ENCODE assay signal across 23 cellular contexts in the genomic region with DNA sequence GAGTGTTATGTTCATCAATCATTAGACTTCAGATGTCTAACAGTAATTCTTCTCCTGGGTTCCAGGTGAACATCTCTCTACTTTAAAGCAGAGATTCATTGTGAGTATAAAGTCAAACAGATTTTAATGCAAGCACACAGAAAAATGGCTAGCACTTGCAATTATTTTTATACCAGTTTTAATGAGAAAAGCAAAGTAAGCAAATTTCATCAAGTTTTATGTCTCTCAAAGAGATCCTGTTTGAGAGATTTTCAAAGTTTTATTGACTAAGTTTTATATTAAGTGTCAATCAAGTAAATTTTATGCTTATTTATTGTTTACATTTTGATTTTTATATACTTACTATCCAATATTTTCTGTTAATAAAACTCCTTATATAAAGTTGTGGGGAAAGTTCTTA.
DNase-seq lines count a peak whose midpoint lies in the region; ATAC-seq, FAIRE-seq and TF ChIP-seq lines count a peak whose summit lies in the region.
"Had no signal": no experiment of that assay in that cellular context is flagged by ENCODE, and none has a peak within 500 bp of the region (broad histone marks: within the 10 kb centered on the region; RNA-seq: fewer than 3 reads in every experiment).

No MANE protein-coding gene starts in this region.

- H3K27ac Mint-ChIP-seq in immature natural killer cell, result no peak overlapping the region
- H3K27ac Mint-ChIP-seq: B cell; CD4-positive, CD25-positive, alpha-beta regulatory T cell; CD8-positive, alpha-beta T cell had no signal

- DNase-seq in HCT116 (ENCODE audit: low read depth, low spot score) (no peak), K562 (ENCODE audit: extremely low read depth in 1 of 4, low spot score in 3 of 4) (no peak), small intestine (no peak), immature natural killer cell (no peak), right cardiac atrium (no peak), SIG-M5 treated with dmso at 0.1 percent for 504 hours (lab: John Stamatoyannopoulos, UW; ENCODE audit: unreplicated experiment) (no peak)
- DNase-seq: 8988T; Caco-2; CD4-positive, CD25-positive, alpha-beta regulatory T cell; CD8-positive, alpha-beta T cell; DMS153; DND-41; GDM1; GM23248; H7; HCEC 1CT had no signal

- H3K27ac ChIP-seq in HCT116 (ENCODE audit: low read depth, low read length) (no peak overlapping the region), K562 (ENCODE audit: extremely low read depth, low read depth, low read length) (no peak overlapping the region), small intestine (ENCODE audit: low read depth in 1 of 2, low read length in 1 of 2) (no peak overlapping the region), right cardiac atrium (ENCODE audit: low read length) (no peak overlapping the region)
- H3K27ac ChIP-seq: BLaER1, C4-2B, GM23248 had no signal

- in situ Hi-C loops in K562 (cut with MboI), result no loop called here

- H3K27me3 Mint-ChIP-seq in immature natural killer cell (ENCODE audit: low read depth in 3 of 3), result peaks cover 0 to 2% (median 0%) of the 10 kb centered on the region in 3 donors
- H3K27me3 Mint-ChIP-seq: B cell; CD4-positive, CD25-positive, alpha-beta regulatory T cell had no signal

- CTCF ChIA-PET in HCT116 (lab: Charles Lee) (no interaction called here), K562 (lab: Yijun Ruan, JAX; ENCODE audit: low intra/inter-chr PET ratio) (no interaction called here)

- no peaks in the 10 kb centered on the region for H3K4me1 Mint-ChIP-seq in immature natural killer cell
- H3K4me1 Mint-ChIP-seq: B cell; CD4-positive, CD25-positive, alpha-beta regulatory T cell had no signal

- H2AFZ ChIP-seq in HCT116 (ENCODE audit: low read depth, low read length, poor library complexity, severe bottlenecking) (peak overlapping the region; percentile 34), K562 (ENCODE audit: low read depth, low read length) (no peak overlapping the region)
- H2AFZ ChIP-seq: GM23248 had no signal

- H3K4me3 Mint-ChIP-seq in immature natural killer cell, result no peak overlapping the region
- H3K4me3 Mint-ChIP-seq: B cell; CD4-positive, CD25-positive, alpha-beta regulatory T cell; CD8-positive, alpha-beta T cell had no signal

- BruUV-seq in HCT116 (replicated peaks; lab: Mats Ljungman, UMichigan) (no TSS peak), K562 (replicated peaks; lab: Mats Ljungman, UMichigan) (no TSS peak)

- peaks cover 7 to 44% (median 26%) of the 10 kb centered on the region in 6 donors for H3K9me3 Mint-ChIP-seq in immature natural killer cell

- H3K36me3 ChIP-seq in HCT116 (ENCODE audit: control insufficient read depth in 1 of 2, insufficient read depth in 2 of 2, low read length in 2 of 2) (no peaks in the 10 kb centered on the region), K562 (ENCODE audit: control insufficient read depth, insufficient read depth, low read length) (no peaks in the 10 kb centered on the region), small intestine (ENCODE audit: control insufficient read depth in 2 of 2, insufficient read depth in 2 of 2, low read length in 2 of 2) (no peaks in the 10 kb centered on the region)
- H3K36me3 ChIP-seq: BLaER1 had no signal

- no peak for TF ChIP-seq CTCF in HCT116 (IDR thresholded peaks at IDR 0.05 in 2 of 3, conservative IDR thresholded peaks at IDR 0.05 in 1 of 3; ENCODE audit: borderline replicate concordance in 1 of 3, insufficient read depth in 1 of 3, low read depth in 2 of 3, low read length in 2 of 3)
- TF ChIP-seq CTCF in K562 (IDR thresholded peaks at IDR 0.05 in 2 of 3, conservative IDR thresholded peaks at IDR 0.05 in 1 of 3; ENCODE audit: insufficient read depth in 2 of 3, low read depth in 1 of 3, low read length in 3 of 3), result no peak

- H3K9me3 ChIP-seq in HCT116 (ENCODE audit: control insufficient read depth in 1 of 2, insufficient read depth in 1 of 2, low read depth in 1 of 2, low read length in 2 of 2) (peaks cover 0 to 5% of the 10 kb centered on the region in 2 experiments; a peak in 2 of 4 replicates), K562 (replicated peaks; ENCODE audit: control insufficient read depth, insufficient read depth, low read depth, low read length) (0 out of 2 replicates have a peak, but pooled peaks cover 1% of the 10 kb centered on the region), small intestine (ENCODE audit: control insufficient read depth, low read depth) (no peaks in the 10 kb centered on the region), right cardiac atrium (ENCODE audit: control insufficient read depth, low read length) (no peaks in the 10 kb centered on the region)
- H3K9me3 ChIP-seq: Caco-2 had no signal

- no peak overlapping the region for H3K4me3 ChIP-seq in HCT116 (replicated peaks in 1 of 2; ENCODE audit: low read depth in 1 of 2, low read length in 2 of 2)
- H3K4me3 ChIP-seq in K562, result no peak overlapping the region
- no peak overlapping the region for H3K4me3 ChIP-seq in small intestine (ENCODE audit: low read depth in 1 of 2, low read length in 2 of 2)
- H3K4me3 ChIP-seq in right cardiac atrium (ENCODE audit: low read length), result no peak overlapping the region
- H3K4me3 ChIP-seq: BLaER1, GM12878, GM23248 had no signal

- no peak for TF ChIP-seq EP300 in K562 (IDR thresholded peaks at IDR 0.05; ENCODE audit: low read length)

- H3K9me2 ChIP-seq in HCT116 (ENCODE audit: insufficient read depth), result no peaks in the 10 kb centered on the region

- no peaks in the 10 kb centered on the region for H3K79me2 ChIP-seq in HCT116 (ENCODE audit: insufficient read depth, low read length)
- no peaks in the 10 kb centered on the region for H3K79me2 ChIP-seq in K562 (ENCODE audit: control insufficient read depth, insufficient read depth, low read length)

- TF ChIP-seq RAD21 in HCT116 (IDR thresholded peaks at IDR 0.05; ENCODE audit: low read depth), result no peak
- no peak for TF ChIP-seq RAD21 in K562 (CRISPR knock-in tag; conservative IDR thresholded peaks at IDR 0.05 in 1 of 2, IDR thresholded peaks at IDR 0.05 in 1 of 2)

- no peak overlapping the region for H3K9ac ChIP-seq in HCT116 (ENCODE audit: low read length)
- no peak overlapping the region for H3K9ac ChIP-seq in K562 (ENCODE audit: insufficient read depth in 1 of 2, low read depth in 2 of 2, low read length in 2 of 2)
- H3K9ac ChIP-seq: BLaER1, GM23248 had no signal

- RAD21 ChIA-PET in HCT116 (lab: Charles Lee; ENCODE audit: low non-redundant PET in 1 of 2, low total read pairs in 2 of 2, uncharacterized antibody in 2 of 2, unreplicated experiment in 2 of 2), result no interaction called here

- H3K9me1 ChIP-seq in K562 (ENCODE audit: control insufficient read depth, insufficient read depth, low read length), result no peaks in the 10 kb centered on the region

- intact Hi-C loops in HCT116 (cut with micrococcal nuclease), result no loop called here
- intact Hi-C loops in K562 (cut with micrococcal nuclease), result no loop called here
- intact Hi-C loops in right cardiac atrium (cut with DNase I), result no loop called here

- no peaks in the 10 kb centered on the region for H3K36me3 Mint-ChIP-seq in immature natural killer cell
- H3K36me3 Mint-ChIP-seq: CD4-positive, CD25-positive, alpha-beta regulatory T cell; CD8-positive, alpha-beta T cell had no signal

- H3K27me3 ChIP-seq in HCT116 (ENCODE audit: insufficient read depth, low read length) (no peaks in the 10 kb centered on the region), K562 (ENCODE audit: control insufficient read depth in 2 of 2, insufficient read depth in 2 of 2, low read length in 2 of 2) (no peaks in the 10 kb centered on the region), small intestine (ENCODE audit: control insufficient read depth in 2 of 2, insufficient read depth in 2 of 2, low read length in 2 of 2) (no peaks in the 10 kb centered on the region), right cardiac atrium (ENCODE audit: control insufficient read depth, insufficient read depth) (no peaks in the 10 kb centered on the region)
- H3K27me3 ChIP-seq: BLaER1 had no signal

- H3K4me2 ChIP-seq in HCT116 (ENCODE audit: low read length) (no peak overlapping the region), K562 (ENCODE audit: insufficient read depth, low read length) (no peak overlapping the region)
- H3K4me2 ChIP-seq: BLaER1 had no signal

- TF ChIP-seq POLR2A in HCT116 (IDR thresholded peaks at IDR 0.05; ENCODE audit: borderline replicate concordance, extremely low read depth, insufficient read depth, insufficient read length), result no peak
- no peak for TF ChIP-seq POLR2A in K562 (conservative IDR thresholded peaks at IDR 0.05)

- no peaks in the 10 kb centered on the region for H3K4me1 ChIP-seq in HCT116 (ENCODE audit: control insufficient read depth in 1 of 2, insufficient read depth in 2 of 2, low read length in 2 of 2)
- no peaks in the 10 kb centered on the region for H3K4me1 ChIP-seq in K562 (replicated peaks in 1 of 2; ENCODE audit: control insufficient read depth in 2 of 2, insufficient read depth in 2 of 2, low read length in 2 of 2)
- H3K4me1 ChIP-seq in small intestine (ENCODE audit: control insufficient read depth in 2 of 2, insufficient read depth in 1 of 2, low read depth in 1 of 2, low read length in 1 of 2), result no peaks in the 10 kb centered on the region
- H3K4me1 ChIP-seq in right cardiac atrium (ENCODE audit: control insufficient read depth, insufficient read depth, low read length), result no peaks in the 10 kb centered on the region
- H3K4me1 ChIP-seq: BLaER1, Caco-2 had no signal

- ATAC-seq in HCT116 (no peak), K562 (no peak), right cardiac atrium (no peak)
- ATAC-seq: CD8-positive, alpha-beta T cell; GM12878 had no signal

- POLR2A ChIA-PET in HCT116 (lab: Charles Lee), result no interaction called here
- POLR2A ChIA-PET in K562 (lab: Yijun Ruan, JAX), result no interaction called here

- FAIRE-seq in A204.1 (lab: Jason Lieb, UNC) (peak; percentile 34), K562 (lab: Jason Lieb, UNC) (no peak), small intestine (lab: Jason Lieb, UNC) (peak; percentile 85)
- FAIRE-seq: GM12878, GM19239, H1 had no signal

- H4K20me1 ChIP-seq in HCT116 (ENCODE audit: insufficient read depth) (no peaks in the 10 kb centered on the region), K562 (replicated peaks; ENCODE audit: control insufficient read depth, insufficient read depth, low read length) (no peaks in the 10 kb centered on the region)
- H4K20me1 ChIP-seq: BLaER1 had no signal

TF ChIP-seq in HCT116, 20 proteins besides CTCF, POLR2A, EP300 and RAD21 (continues in another document):
- TF ChIP-seq SIN3A (IDR thresholded peaks at IDR 0.05; ENCODE audit: low read depth) (no peak), ELF1 (IDR thresholded peaks at IDR 0.05; ENCODE audit: borderline replicate concordance, low read depth) (no peak), POLR2AphosphoS5 (IDR thresholded peaks at IDR 0.05; ENCODE audit: low read depth, low read length) (no peak)

TF ChIP-seq in K562, 482 proteins besides CTCF, POLR2A, EP300 and RAD21:
- no peak for TF ChIP-seq KHSRP (IDR thresholded peaks at IDR 0.05)
- TF ChIP-seq ZNF316 (IDR thresholded peaks at IDR 0.05), result peak; percentile 46; the same call in 1 of the 2 replicates
